In the genomic region with DNA sequence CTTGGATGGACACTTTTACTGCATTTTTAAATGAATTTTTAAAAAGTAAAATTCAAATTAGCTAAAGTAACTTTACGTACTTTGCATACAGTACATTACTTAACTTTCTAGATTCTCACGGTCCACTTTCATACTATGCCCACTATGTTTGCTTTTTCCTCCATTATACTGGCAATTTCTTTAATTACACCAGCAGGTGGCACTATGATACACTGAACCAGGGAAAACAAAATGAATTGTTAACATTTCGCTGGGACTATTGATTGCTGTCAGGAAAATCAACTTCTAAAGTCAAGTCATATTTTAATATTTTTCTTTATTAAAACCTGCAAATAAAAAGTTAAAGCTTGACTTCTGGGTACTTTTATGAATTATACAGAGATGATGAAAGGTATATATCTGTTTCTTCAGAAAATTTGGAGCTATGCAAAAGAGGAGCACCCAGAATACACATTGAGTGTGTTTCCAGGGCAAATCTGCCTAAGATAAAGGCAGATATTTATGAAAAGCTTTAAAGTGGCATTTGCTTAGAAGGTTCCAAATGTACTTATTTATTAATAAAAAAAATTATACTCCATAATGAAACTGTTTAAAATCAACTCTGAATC, we compare ENCODE assay signal across 8 cellular contexts. TPM values are rescaled to one million over a fixed set of nuclear protein-coding genes. Genes with fewer than 3 reads are reported as not detected.
A peak's percentile ranks its signal among the peaks of the same experiment; 100 is the strongest.
DNase-seq lines count a peak whose midpoint lies in the region; ATAC-seq and TF ChIP-seq lines count a peak whose summit lies in the region.

No MANE protein-coding gene starts in this region.

- TF ChIP-seq CTCF in GM12873 (IDR thresholded peaks at IDR 0.05; ENCODE audit: insufficient read depth, low read depth, low read length, missing control alignments) = peak; percentile 50
- peak; percentile 51 for TF ChIP-seq CTCF in NB4 (IDR thresholded peaks at IDR 0.05; ENCODE audit: low read depth, low read length)
- peak; percentile 39; the same call in 1 of the 2 replicates for TF ChIP-seq CTCF in WI38 (IDR thresholded peaks at IDR 0.05; ENCODE audit: low read depth, low read length)
- TF ChIP-seq CTCF in stomach (IDR thresholded peaks at IDR 0.05) = peak in 5 of 7 experiments; percentile 35 to 70 (median 47)

- 1 to 14% (median 11%) methylated on average over 3 of the region's 3 CpGs for WGBS in stomach, 5 donors

- no peak overlapping the region for H3K4me3 ChIP-seq in NB4 (ENCODE audit: low read depth, low read length)
- H3K4me3 ChIP-seq in WI38 (ENCODE audit: low read depth, low read length) = no peak overlapping the region
- no peak overlapping the region for H3K4me3 ChIP-seq in stomach

- H3K36me3 ChIP-seq in stomach = no peaks in the 10 kb centered on the region

- H3K27me3 ChIP-seq in stomach = no peaks in the 10 kb centered on the region

- H3K4me1 ChIP-seq in stomach = no peaks in the 10 kb centered on the region

- ATAC-seq in HG02571 (IDR thresholded peaks at IDR 0.05; ENCODE audit: unreplicated experiment) = peak; percentile 84

- peak; percentile 34 for DNase-seq in AG20443 (ENCODE audit: low spot score)
- peak; percentile 46 for DNase-seq in NB4 (ENCODE audit: low read depth)
- peak; percentile 8 for DNase-seq in hepatic stellate cell (ENCODE audit: low spot score)
- no peak for DNase-seq in stomach
- DNase-seq in mucosa of gallbladder (ENCODE audit: low spot score) = no peak

- H3K9me3 ChIP-seq in stomach = no peaks in the 10 kb centered on the region

- no peak for TF ChIP-seq EP300 in stomach (IDR thresholded peaks at IDR 0.05)

- no peak for TF ChIP-seq POLR2A in NB4 (IDR thresholded peaks at IDR 0.05; ENCODE audit: extremely low read depth, insufficient read length)
- no peak for TF ChIP-seq POLR2A in stomach (IDR thresholded peaks at IDR 0.05)

- intact Hi-C loops in stomach (cut with DNase I; ENCODE audit: low total_unique reads) = loop anchor here (10.0 kb wide), 1 partner anchor 207 kb away; no protein-coding TSS in a partner anchor

- H3K27ac ChIP-seq in stomach = no peak overlapping the region

RNA-seq across cellular contexts. Expression of gene POU1F1, which starts 21.8 kb away (rescaled TPM):
- total RNA-seq in stomach (not detected), mucosa of gallbladder (not detected)
- polyA plus RNA-seq in stomach = not detected

Comparison
In these comparisons a context has a peak if more than half of its experiments do, and no peak if none do; other contexts are left out.
1. DNase-seq: peak in AG20443 (single experiment), NB4 (single experiment) and hepatic stellate cell (single experiment); none in stomach (single experiment) and mucosa of gallbladder (single experiment).
2. Peak in every context shown above with its lines, with median percentiles within 50 percentile points of each other: CTCF ChIP-seq.